Comparison of ENCODE assay signal across 27 cellular contexts in genomic region chr10:85926136-85926535, GRCh38.
"Had no signal": no experiment of that assay in that cellular context is flagged by ENCODE, and none has a peak within 500 bp of the region (broad histone marks: within the 10 kb centered on the region; RNA-seq: fewer than 3 reads in every experiment).

No MANE protein-coding gene starts in this region.

- H3K36me3 Mint-ChIP-seq: mesothelial cell of epicardium; naive B cell; natural killer cell; stimulated activated naive B cell treated with anti-CD40 and anti-IgM and Interleukin-4, amounts not matched to agents 10 μg/mL and 1 μg/mL and 100 μg/mL, for 72 hours had no signal

- H3K4me3 Mint-ChIP-seq: mesothelial cell of epicardium; naive B cell; natural killer cell; stimulated activated naive B cell treated with anti-CD40 and anti-IgM and Interleukin-4, amounts not matched to agents 10 μg/mL and 1 μg/mL and 100 μg/mL, for 72 hours had no signal

- H2AFZ ChIP-seq: hepatocyte had no signal

- FAIRE-seq: pancreas, small intestine, urothelium cell line had no signal

- H3K79me2 ChIP-seq: hepatocyte had no signal

- H3K9me3 ChIP-seq: left ventricle myocardium inferior, pancreas, prostate gland, sigmoid colon, spleen, stomach, suprapubic skin, thoracic aorta, tibial artery, upper lobe of right lung had no signal

- H3K4me1 ChIP-seq: pancreas, prostate gland, spleen, suprapubic skin, upper lobe of right lung had no signal

- H3K4me3 ChIP-seq: hepatocyte, left ventricle myocardium inferior, lung, pancreas, prostate gland, sigmoid colon, spleen, stomach, suprapubic skin, thoracic aorta, tibial artery, upper lobe of right lung had no signal

- H3K27ac ChIP-seq: hepatocyte, left ventricle myocardium inferior, pancreas, prostate gland, sigmoid colon, spleen, stomach, suprapubic skin, thoracic aorta, tibial artery, upper lobe of right lung had no signal

- H3K27ac Mint-ChIP-seq: mesothelial cell of epicardium; naive B cell; natural killer cell; stimulated activated naive B cell treated with anti-CD40 and anti-IgM and Interleukin-4, amounts not matched to agents 10 μg/mL and 1 μg/mL and 100 μg/mL, for 72 hours had no signal

- H3K4me1 Mint-ChIP-seq: naive B cell; stimulated activated naive B cell treated with anti-CD40 and anti-IgM and Interleukin-4, amounts not matched to agents 10 μg/mL and 1 μg/mL and 100 μg/mL, for 72 hours had no signal

- ATAC-seq: natural killer cell; right cardiac atrium; stimulated activated naive B cell treated with anti-CD40 and anti-IgM and Interleukin-4, amounts not matched to agents 10 μg/mL and 1 μg/mL and 100 μg/mL, for 72 hours; stimulated activated naive CD8-positive, alpha-beta T cell treated with anti-CD3 and anti-CD28 coated beads, Interleukin-15, Interleukin-2, amounts not matched to agents 100 U/mL and 50 U/mL, for 24 hours; upper lobe of right lung had no signal

- H3K9me3 Mint-ChIP-seq: mesothelial cell of epicardium, natural killer cell had no signal

- H3K27me3 ChIP-seq: hepatocyte, pancreas, sigmoid colon, stomach, suprapubic skin, tibial artery, upper lobe of right lung had no signal

- H3K4me2 ChIP-seq: hepatocyte had no signal

- H3K36me3 ChIP-seq: left ventricle myocardium inferior, pancreas, prostate gland, sigmoid colon, spleen, stomach, suprapubic skin, thoracic aorta, tibial artery, upper lobe of right lung had no signal

- DNase-seq: islet precursor cell; left ventricle myocardium inferior; mesendoderm; naive B cell; natural killer cell; pancreas; posterior cingulate gyrus; retina; right cardiac atrium; sigmoid colon; small intestine; spleen; stimulated activated CD4-positive, alpha-beta T cell treated with anti-CD3 and anti-CD28 coated beads, Interleukin-1b, Interleukin-23, amount 100 ng/mL, for 48 hours; stimulated activated CD4-positive, alpha-beta T cell treated with anti-CD3 and anti-CD28 coated beads, Interleukin-2, amount 100 ng/mL, for 48 hours; stimulated activated naive B cell treated with anti-CD40 and anti-IgM and Interleukin-4, amounts not matched to agents 10 μg/mL and 1 μg/mL and 100 μg/mL, for 72 hours; stimulated activated naive CD8-positive, alpha-beta T cell treated with anti-CD3 and anti-CD28 coated beads, Interleukin-15, Interleukin-2, amounts not matched to agents 100 U/mL and 50 U/mL, for 24 hours; stomach; tibial artery; trophoblast cell; upper lobe of right lung had no signal
